ENCODE assay signal across 2 cellular contexts in genomic region chr11:7973011-7973410, GRCh38.
TF ChIP-seq lines count a peak whose summit lies in the region.

No MANE protein-coding gene starts in this region.

TF ChIP-seq in SK-N-SH, 30 proteins besides CTCF, POLR2A, EP300 and RAD21 (continued from another document):
- TF ChIP-seq, protein P1, sequence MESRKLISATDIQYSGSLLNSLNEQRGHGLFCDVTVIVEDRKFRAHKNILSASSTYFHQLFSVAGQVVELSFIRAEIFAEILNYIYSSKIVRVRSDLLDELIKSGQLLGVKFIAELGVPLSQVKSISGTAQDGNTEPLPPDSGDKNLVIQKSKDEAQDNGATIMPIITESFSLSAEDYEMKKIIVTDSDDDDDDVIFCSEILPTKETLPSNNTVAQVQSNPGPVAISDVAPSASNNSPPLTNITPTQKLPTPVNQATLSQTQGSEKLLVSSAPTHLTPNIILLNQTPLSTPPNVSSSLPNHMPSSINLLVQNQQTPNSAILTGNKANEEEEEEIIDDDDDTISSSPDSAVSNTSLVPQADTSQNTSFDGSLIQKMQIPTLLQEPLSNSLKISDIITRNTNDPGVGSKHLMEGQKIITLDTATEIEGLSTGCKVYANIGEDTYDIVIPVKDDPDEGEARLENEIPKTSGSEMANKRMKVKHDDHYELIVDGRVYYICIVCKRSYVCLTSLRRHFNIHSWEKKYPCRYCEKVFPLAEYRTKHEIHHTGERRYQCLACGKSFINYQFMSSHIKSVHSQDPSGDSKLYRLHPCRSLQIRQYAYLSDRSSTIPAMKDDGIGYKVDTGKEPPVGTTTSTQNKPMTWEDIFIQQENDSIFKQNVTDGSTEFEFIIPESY (IDR thresholded peaks at IDR 0.05; ENCODE audit: borderline replicate concordance, low read depth): no peak
- TF ChIP-seq YY1 (IDR thresholded peaks at IDR 0.05; ENCODE audit: low read depth): no peak
- no peak for TF ChIP-seq RFX5 (IDR thresholded peaks at IDR 0.05; ENCODE audit: low read length)
- TF ChIP-seq POLR2AphosphoS5 (IDR thresholded peaks at IDR 0.05; ENCODE audit: low read depth, low read length): no peak
- peak; percentile 29; the same call in 1 of the 2 replicates for TF ChIP-seq JUND (IDR thresholded peaks at IDR 0.05)
- TF ChIP-seq FOXJ3 (CRISPR knock-in tag; IDR thresholded peaks at IDR 0.05): no peak
- TF ChIP-seq NFIC (IDR thresholded peaks at IDR 0.05; ENCODE audit: borderline replicate concordance): no peak
- TF ChIP-seq SMC3 (IDR thresholded peaks at IDR 0.05; ENCODE audit: low read depth, low read length): no peak
- no peak for TF ChIP-seq NRF1 (IDR thresholded peaks at IDR 0.05; ENCODE audit: low read depth, low read length)
- peak; percentile 21; the same call in 1 of the 2 replicates for TF ChIP-seq FOSL2 (IDR thresholded peaks at IDR 0.05; ENCODE audit: borderline replicate concordance, low read depth)
- TF ChIP-seq TCF12 (IDR thresholded peaks at IDR 0.05): peak; percentile 59
- TF ChIP-seq SIN3A (IDR thresholded peaks at IDR 0.05; ENCODE audit: borderline replicate concordance, low read depth, low read length): no peak
- TF ChIP-seq, protein P2, sequence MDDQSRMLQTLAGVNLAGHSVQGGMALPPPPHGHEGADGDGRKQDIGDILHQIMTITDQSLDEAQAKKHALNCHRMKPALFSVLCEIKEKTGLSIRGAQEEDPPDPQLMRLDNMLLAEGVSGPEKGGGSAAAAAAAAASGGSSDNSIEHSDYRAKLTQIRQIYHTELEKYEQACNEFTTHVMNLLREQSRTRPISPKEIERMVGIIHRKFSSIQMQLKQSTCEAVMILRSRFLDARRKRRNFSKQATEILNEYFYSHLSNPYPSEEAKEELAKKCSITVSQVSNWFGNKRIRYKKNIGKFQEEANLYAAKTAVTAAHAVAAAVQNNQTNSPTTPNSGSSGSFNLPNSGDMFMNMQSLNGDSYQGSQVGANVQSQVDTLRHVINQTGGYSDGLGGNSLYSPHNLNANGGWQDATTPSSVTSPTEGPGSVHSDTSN (IDR thresholded peaks at IDR 0.05): 0 out of 2 replicates have a peak, but pooled peaks have one; percentile 13
- no peak for TF ChIP-seq GABPA (IDR thresholded peaks at IDR 0.05; ENCODE audit: low read depth)

TF ChIP-seq in SK-N-SH treated with all-trans-retinoic acid at 6 μM for 48 hours, 23 proteins besides CTCF, POLR2A, EP300 and RAD21:
- TF ChIP-seq, protein P3, sequence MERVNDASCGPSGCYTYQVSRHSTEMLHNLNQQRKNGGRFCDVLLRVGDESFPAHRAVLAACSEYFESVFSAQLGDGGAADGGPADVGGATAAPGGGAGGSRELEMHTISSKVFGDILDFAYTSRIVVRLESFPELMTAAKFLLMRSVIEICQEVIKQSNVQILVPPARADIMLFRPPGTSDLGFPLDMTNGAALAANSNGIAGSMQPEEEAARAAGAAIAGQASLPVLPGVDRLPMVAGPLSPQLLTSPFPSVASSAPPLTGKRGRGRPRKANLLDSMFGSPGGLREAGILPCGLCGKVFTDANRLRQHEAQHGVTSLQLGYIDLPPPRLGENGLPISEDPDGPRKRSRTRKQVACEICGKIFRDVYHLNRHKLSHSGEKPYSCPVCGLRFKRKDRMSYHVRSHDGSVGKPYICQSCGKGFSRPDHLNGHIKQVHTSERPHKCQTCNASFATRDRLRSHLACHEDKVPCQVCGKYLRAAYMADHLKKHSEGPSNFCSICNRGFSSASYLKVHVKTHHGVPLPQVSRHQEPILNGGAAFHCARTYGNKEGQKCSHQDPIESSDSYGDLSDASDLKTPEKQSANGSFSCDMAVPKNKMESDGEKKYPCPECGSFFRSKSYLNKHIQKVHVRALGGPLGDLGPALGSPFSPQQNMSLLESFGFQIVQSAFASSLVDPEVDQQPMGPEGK (CRISPR knock-in tag; IDR thresholded peaks at IDR 0.05; ENCODE audit: borderline replicate concordance): no peak
- TF ChIP-seq GLIS3 (CRISPR knock-in tag; IDR thresholded peaks at IDR 0.05): no peak
- no peak for TF ChIP-seq TSHZ2 (CRISPR knock-in tag; IDR thresholded peaks at IDR 0.05)
- no peak for TF ChIP-seq ARNTL (CRISPR knock-in tag; IDR thresholded peaks at IDR 0.05; ENCODE audit: borderline replicate concordance, low read depth)
- no peak for TF ChIP-seq ZFP30 (CRISPR knock-in tag; IDR thresholded peaks at IDR 0.05)
- TF ChIP-seq CSDC2 (CRISPR knock-in tag; IDR thresholded peaks at IDR 0.05): no peak
- TF ChIP-seq, protein P4, sequence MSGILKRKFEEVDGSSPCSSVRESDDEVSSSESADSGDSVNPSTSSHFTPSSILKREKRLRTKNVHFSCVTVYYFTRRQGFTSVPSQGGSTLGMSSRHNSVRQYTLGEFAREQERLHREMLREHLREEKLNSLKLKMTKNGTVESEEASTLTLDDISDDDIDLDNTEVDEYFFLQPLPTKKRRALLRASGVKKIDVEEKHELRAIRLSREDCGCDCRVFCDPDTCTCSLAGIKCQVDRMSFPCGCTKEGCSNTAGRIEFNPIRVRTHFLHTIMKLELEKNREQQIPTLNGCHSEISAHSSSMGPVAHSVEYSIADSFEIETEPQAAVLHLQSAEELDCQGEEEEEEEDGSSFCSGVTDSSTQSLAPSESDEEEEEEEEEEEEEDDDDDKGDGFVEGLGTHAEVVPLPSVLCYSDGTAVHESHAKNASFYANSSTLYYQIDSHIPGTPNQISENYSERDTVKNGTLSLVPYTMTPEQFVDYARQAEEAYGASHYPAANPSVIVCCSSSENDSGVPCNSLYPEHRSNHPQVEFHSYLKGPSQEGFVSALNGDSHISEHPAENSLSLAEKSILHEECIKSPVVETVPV (CRISPR knock-in tag; IDR thresholded peaks at IDR 0.05): no peak
- no peak for TF ChIP-seq TOX (CRISPR knock-in tag; IDR thresholded peaks at IDR 0.05; ENCODE audit: borderline replicate concordance)
- no peak for TF ChIP-seq OSR1 (CRISPR knock-in tag; IDR thresholded peaks at IDR 0.05)
- TF ChIP-seq BACH2 (CRISPR knock-in tag; IDR thresholded peaks at IDR 0.05; ENCODE audit: borderline replicate concordance): no peak
- TF ChIP-seq RARB (CRISPR knock-in tag; IDR thresholded peaks at IDR 0.05): no peak
- no peak for TF ChIP-seq ZFP3 (CRISPR knock-in tag; IDR thresholded peaks at IDR 0.05)
- TF ChIP-seq, protein P5, sequence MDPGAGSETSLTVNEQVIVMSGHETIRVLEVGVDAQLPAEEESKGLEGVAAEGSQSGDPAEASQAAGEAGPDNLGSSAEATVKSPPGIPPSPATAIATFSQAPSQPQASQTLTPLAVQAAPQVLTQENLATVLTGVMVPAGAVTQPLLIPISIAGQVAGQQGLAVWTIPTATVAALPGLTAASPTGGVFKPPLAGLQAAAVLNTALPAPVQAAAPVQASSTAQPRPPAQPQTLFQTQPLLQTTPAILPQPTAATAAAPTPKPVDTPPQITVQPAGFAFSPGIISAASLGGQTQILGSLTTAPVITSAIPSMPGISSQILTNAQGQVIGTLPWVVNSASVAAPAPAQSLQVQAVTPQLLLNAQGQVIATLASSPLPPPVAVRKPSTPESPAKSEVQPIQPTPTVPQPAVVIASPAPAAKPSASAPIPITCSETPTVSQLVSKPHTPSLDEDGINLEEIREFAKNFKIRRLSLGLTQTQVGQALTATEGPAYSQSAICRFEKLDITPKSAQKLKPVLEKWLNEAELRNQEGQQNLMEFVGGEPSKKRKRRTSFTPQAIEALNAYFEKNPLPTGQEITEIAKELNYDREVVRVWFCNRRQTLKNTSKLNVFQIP (CRISPR knock-in tag; IDR thresholded peaks at IDR 0.05; ENCODE audit: borderline replicate concordance, low read depth): no peak
- TF ChIP-seq ISL1 (CRISPR knock-in tag; IDR thresholded peaks at IDR 0.05): no peak
TF ChIP-seq in SK-N-SH treated with all-trans-retinoic acid at 6 μM for 48 hours: peak in this region for 0.
